ENCODE assay signal across 23 cellular contexts in genomic region chr1:175866776-175867175, GRCh38.
"Had no signal": no experiment of that assay in that cellular context is flagged by ENCODE, and none has a peak within 500 bp of the region (broad histone marks: within the 10 kb centered on the region; RNA-seq: fewer than 3 reads in every experiment).

No MANE protein-coding gene starts in this region.

- H3K4me1 Mint-ChIP-seq: activated T-helper 17 cell treated with anti-CD3 and anti-CD28 coated beads, Interleukin-2, amount 50 U/mL, for 72 hours had no signal

- H3K4me3 ChIP-seq: adrenal gland, breast epithelium, gastroesophageal sphincter, left lung, lung, tibial nerve had no signal

- H3K36me3 Mint-ChIP-seq: activated naive CD8-positive, alpha-beta T cell; mesothelial cell of epicardium; natural killer cell treated with Interleukin-12 subunit alpha and Interleukin-12 subunit beta and Interleukin-15 and Interleukin-18, amount 100 ng/mL, for 72 hours had no signal

- H3K4me3 Mint-ChIP-seq: activated naive CD8-positive, alpha-beta T cell; activated T-cell treated with anti-CD3 and anti-CD28 coated beads, Interleukin-2, amount 50 U/mL, for 24 hours; activated T-helper 17 cell treated with anti-CD3 and anti-CD28 coated beads, Interleukin-2, amount 50 U/mL, for 72 hours; mesothelial cell of epicardium; natural killer cell treated with Interleukin-12 subunit alpha and Interleukin-12 subunit beta and Interleukin-15 and Interleukin-18, amount 100 ng/mL, for 72 hours had no signal

- FAIRE-seq: astrocyte, keratinocyte had no signal

- DNase-seq: activated CD8-positive, alpha-beta memory T cell treated with anti-CD3 and anti-CD28 coated beads for 24 hours; activated CD8-positive, alpha-beta memory T cell treated with anti-CD3 and anti-CD28 coated beads, Interleukin-2, amount 50 U/mL, for 4 hours; activated T-cell treated with anti-CD3 and anti-CD28 coated beads, Interleukin-2, amount 50 U/mL, for 24 hours; cerebellar nuclear complex; cortex of kidney; left lung; stimulated activated CD4-positive, alpha-beta T cell treated with anti-CD3 and anti-CD28 coated beads, Interleukin-12 subunit alpha, Interleukin-12 subunit beta, amount 100 ng/mL, for 4 hours; stimulated activated CD4-positive, alpha-beta T cell treated with anti-CD3 and anti-CD28 coated beads, Interleukin-4, amount 100 ng/mL, for 4 hours; stimulated activated naive CD8-positive, alpha-beta T cell treated with anti-CD3 and anti-CD28 coated beads, Interleukin-15, Interleukin-2, amounts not matched to agents 100 U/mL and 50 U/mL, for 24 hours; T-helper 9 cell had no signal

- H3K9me3 Mint-ChIP-seq: activated T-cell treated with anti-CD3 and anti-CD28 coated beads, Interleukin-2, amount 50 U/mL, for 24 hours; activated T-helper 17 cell treated with anti-CD3 and anti-CD28 coated beads, Interleukin-2, amount 50 U/mL, for 72 hours; mesothelial cell of epicardium; natural killer cell treated with Interleukin-12 subunit alpha and Interleukin-12 subunit beta and Interleukin-15 and Interleukin-18, amount 100 ng/mL, for 72 hours had no signal

- H3K27ac ChIP-seq: adrenal gland, breast epithelium, epithelial cell of prostate, gastroesophageal sphincter, left lung, tibial nerve had no signal

- H3K9me3 ChIP-seq: adrenal gland, breast epithelium, gastroesophageal sphincter, left lung, tibial nerve had no signal

- H3K27me3 Mint-ChIP-seq: activated naive CD8-positive, alpha-beta T cell had no signal

- H3K36me3 ChIP-seq: adrenal gland, breast epithelium, gastroesophageal sphincter, left lung, tibial nerve had no signal

- H3K27me3 ChIP-seq: adrenal gland, breast epithelium, gastroesophageal sphincter, left lung, tibial nerve had no signal

- H3K4me1 ChIP-seq: adrenal gland, breast epithelium, left lung had no signal

- H3K27ac Mint-ChIP-seq: activated naive CD8-positive, alpha-beta T cell; activated T-cell treated with anti-CD3 and anti-CD28 coated beads, Interleukin-2, amount 50 U/mL, for 24 hours; activated T-helper 17 cell treated with anti-CD3 and anti-CD28 coated beads, Interleukin-2, amount 50 U/mL, for 72 hours; mesothelial cell of epicardium; natural killer cell treated with Interleukin-12 subunit alpha and Interleukin-12 subunit beta and Interleukin-15 and Interleukin-18, amount 100 ng/mL, for 72 hours; progenitor cell of endocrine pancreas had no signal
